22 cellular contexts compared by ENCODE assay signal in genomic region chr9:135893104-135893503, GRCh38. TPM values are rescaled to one million over a fixed set of nuclear protein-coding genes. Genes with fewer than 3 reads are reported as not detected.
DNase-seq lines count a peak whose midpoint lies in the region; ATAC-seq and TF ChIP-seq lines count a peak whose summit lies in the region.
"Had no signal": no experiment of that assay in that cellular context is flagged by ENCODE, and none has a peak within 500 bp of the region (broad histone marks: within the 10 kb centered on the region; RNA-seq: fewer than 3 reads in every experiment).

No MANE protein-coding gene starts in this region.

- no peak overlapping the region for H3K4me3 Mint-ChIP-seq in activated T-cell treated with anti-CD3 and anti-CD28 coated beads, Interleukin-2, amount 50 U/mL, for 24 hours
- peak overlapping the region in 3 of 4 donors; percentile 18 to 55 (median 36) for H3K4me3 Mint-ChIP-seq in CD4-positive, CD25-positive, alpha-beta regulatory T cell
- H3K4me3 Mint-ChIP-seq in T-helper 17 cell (peak overlapping the region; percentile 47), endodermal cell (no peak overlapping the region)
- H3K4me3 Mint-ChIP-seq: HFFc6 had no signal

- peaks cover 25% of the 10 kb centered on the region for H3K4me1 ChIP-seq in CD4-positive, CD25-positive, alpha-beta regulatory T cell (ENCODE audit: control insufficient read depth, insufficient read depth, low read length, poor library complexity, severe bottlenecking)
- peaks cover 23% of the 10 kb centered on the region for H3K4me1 ChIP-seq in endodermal cell (ENCODE audit: control insufficient read depth, insufficient read depth, low read length)

- H3K4me1 Mint-ChIP-seq in activated T-cell treated with anti-CD3 and anti-CD28 coated beads, Interleukin-2, amount 50 U/mL, for 24 hours (ENCODE audit: low read depth), result peaks cover 73% of the 10 kb centered on the region
- H3K4me1 Mint-ChIP-seq in CD4-positive, CD25-positive, alpha-beta regulatory T cell, result peaks cover 33 to 85% (median 56%) of the 10 kb centered on the region in 4 donors
- peaks cover 51% of the 10 kb centered on the region for H3K4me1 Mint-ChIP-seq in T-helper 17 cell
- peaks cover 49% of the 10 kb centered on the region for H3K4me1 Mint-ChIP-seq in endodermal cell

- 90 to 94% methylated on average over 1 of the region's 1 CpG for WGBS in endodermal cell (ENCODE audit: insufficient coverage in 1 of 2, insufficient read length in 1 of 2), 2 experiments

- no peaks in the 10 kb centered on the region for H3K9me3 ChIP-seq in CD4-positive, CD25-positive, alpha-beta regulatory T cell (ENCODE audit: control insufficient read depth in 2 of 2, low read length in 2 of 2)
- H3K9me3 ChIP-seq in T-helper 17 cell (ENCODE audit: control insufficient read depth, low read length, poor library complexity, severe bottlenecking), result no peaks in the 10 kb centered on the region
- H3K9me3 ChIP-seq in endodermal cell (ENCODE audit: control insufficient read depth, low read length), result peaks cover 25% of the 10 kb centered on the region

- H3K27ac ChIP-seq in CD4-positive, CD25-positive, alpha-beta regulatory T cell (ENCODE audit: insufficient read depth, low read length, poor library complexity, severe bottlenecking), result no peak overlapping the region
- H3K27ac ChIP-seq in endodermal cell (ENCODE audit: low read depth, low read length), result no peak overlapping the region

- H3K27me3 Mint-ChIP-seq in activated T-cell treated with anti-CD3 and anti-CD28 coated beads, Interleukin-2, amount 50 U/mL, for 24 hours, result no peaks in the 10 kb centered on the region
- no peaks in the 10 kb centered on the region for H3K27me3 Mint-ChIP-seq in CD4-positive, CD25-positive, alpha-beta regulatory T cell
- H3K27me3 Mint-ChIP-seq in T-helper 17 cell (no peaks in the 10 kb centered on the region), endodermal cell (ENCODE audit: insufficient read depth) (no peaks in the 10 kb centered on the region)

- no peaks in the 10 kb centered on the region for H3K9me3 Mint-ChIP-seq in activated T-cell treated with anti-CD3 and anti-CD28 coated beads, Interleukin-2, amount 50 U/mL, for 24 hours
- H3K9me3 Mint-ChIP-seq in CD4-positive, CD25-positive, alpha-beta regulatory T cell, result no peaks in the 10 kb centered on the region
- peaks cover 8% of the 10 kb centered on the region for H3K9me3 Mint-ChIP-seq in endodermal cell

- no peak for TF ChIP-seq CTCF in endodermal cell (conservative IDR thresholded peaks at IDR 0.05)

- H3K9ac ChIP-seq in endodermal cell (ENCODE audit: extremely low read depth, low read length, poor library complexity, severe bottlenecking), result no peak overlapping the region

- no peak overlapping the region for H3K4me3 ChIP-seq in CD4-positive, CD25-positive, alpha-beta regulatory T cell (ENCODE audit: low read depth, low read length)
- H3K4me3 ChIP-seq in endodermal cell (ENCODE audit: low read length), result no peak overlapping the region

- ATAC-seq in CD4-positive, CD25-positive, alpha-beta regulatory T cell (ENCODE audit: low read depth in 2 of 2), result no peak
- ATAC-seq in T-helper 17 cell (no peak), GM19397 (IDR thresholded peaks at IDR 0.05; ENCODE audit: unreplicated experiment) (no peak)
- ATAC-seq: HepG2, PC-3 had no signal

- H3K36me3 ChIP-seq in CD4-positive, CD25-positive, alpha-beta regulatory T cell (ENCODE audit: control insufficient read depth, insufficient read depth, low read length), result no peaks in the 10 kb centered on the region
- peaks cover 10% of the 10 kb centered on the region for H3K36me3 ChIP-seq in endodermal cell (ENCODE audit: control insufficient read depth, insufficient read depth, low read length)

- DNase-seq in activated T-cell treated with anti-CD3 and anti-CD28 coated beads, Interleukin-2, amount 50 U/mL, for 24 hours, result no peak
- DNase-seq in activated T-cell treated with anti-CD3 and anti-CD28 coated beads for 4 hours, result no peak
- no peak for DNase-seq in CD4-positive, CD25-positive, alpha-beta regulatory T cell
- DNase-seq in T-helper 17 cell, result no peak
- no peak for DNase-seq in endodermal cell
- no peak for DNase-seq in pons (ENCODE audit: low spot score)
- DNase-seq in superior temporal gyrus (ENCODE audit: extremely low spot score), result no peak
- DNase-seq: 8988T, Calu3, GF-D8, HFFc6, KG1, MV-4-11, NCI-H1436, NCI-H2029, NCI-H2171, NCI-H526, PC-3, RPMI8226, SHP77 treated with DMSO at 0.1 percent for 48 hours had no signal

- H3K27ac Mint-ChIP-seq in activated T-cell treated with anti-CD3 and anti-CD28 coated beads, Interleukin-2, amount 50 U/mL, for 24 hours, result peak overlapping the region; percentile 60
- H3K27ac Mint-ChIP-seq in CD4-positive, CD25-positive, alpha-beta regulatory T cell, result peak overlapping the region; percentile 5 to 38 (median 24)
- peak overlapping the region; percentile 89 for H3K27ac Mint-ChIP-seq in T-helper 17 cell
- H3K27ac Mint-ChIP-seq in endodermal cell, result peak overlapping the region; percentile 22
- H3K27ac Mint-ChIP-seq: HFFc6 had no signal

- H3K36me3 Mint-ChIP-seq in activated T-cell treated with anti-CD3 and anti-CD28 coated beads, Interleukin-2, amount 50 U/mL, for 24 hours (ENCODE audit: low read depth), result peaks cover 4% of the 10 kb centered on the region
- H3K36me3 Mint-ChIP-seq in CD4-positive, CD25-positive, alpha-beta regulatory T cell, result peaks cover 4% of the 10 kb centered on the region
- peaks cover 2% of the 10 kb centered on the region for H3K36me3 Mint-ChIP-seq in T-helper 17 cell (ENCODE audit: low read depth)
- H3K36me3 Mint-ChIP-seq in endodermal cell (ENCODE audit: low read depth), result peaks cover 22% of the 10 kb centered on the region

- no peaks in the 10 kb centered on the region for H3K27me3 ChIP-seq in CD4-positive, CD25-positive, alpha-beta regulatory T cell (ENCODE audit: control insufficient read depth, insufficient read depth, low read length)
- H3K27me3 ChIP-seq in endodermal cell (ENCODE audit: control insufficient read depth, insufficient read depth, low read length, poor library complexity, severe bottlenecking), result no peaks in the 10 kb centered on the region

RNA-seq across cellular contexts. Expression of gene CAMSAP1, which starts 14.2 kb away (rescaled TPM):
- total RNA-seq in CD4-positive, CD25-positive, alpha-beta regulatory T cell, result 31.6 TPM
- polyA plus RNA-seq in CD4-positive, CD25-positive, alpha-beta regulatory T cell, result 1 to 10 TPM in 3 of 4 donors, under 1 TPM in 1; 0.67 to 2.2 (median 1.8) TPM
- 10 to 100 TPM; 32.6 to 39.3 TPM for total RNA-seq in T-helper 17 cell
- 10 to 100 TPM; 40.1 to 43.1 TPM for total RNA-seq in endodermal cell
- polyA plus RNA-seq in endodermal cell (2013, experiment 1 of 2), result 36.8 TPM
- polyA plus RNA-seq in endodermal cell (2013, experiment 2 of 2), result 37.7 TPM

Comparison
In these comparisons a context has a peak if more than half of its experiments do, and no peak if none do; other contexts are left out.
1. H3K27ac Mint-ChIP-seq: peak in every context shown above with its lines; median percentile 89 in T-helper 17 cell; 60 in activated T-cell treated with anti-CD3 and anti-CD28 coated beads, Interleukin-2, amount 50 U/mL, for 24 hours; 24 in CD4-positive, CD25-positive, alpha-beta regulatory T cell; 22 in endodermal cell.
2. H3K4me3 Mint-ChIP-seq: peak in CD4-positive, CD25-positive, alpha-beta regulatory T cell (3 of 4) and T-helper 17 cell (single experiment); none in activated T-cell treated with anti-CD3 and anti-CD28 coated beads, Interleukin-2, amount 50 U/mL, for 24 hours (single experiment) and endodermal cell (single experiment).